ENCODE assay signal across 19 cellular contexts in genomic region chr3:148089171-148089570, GRCh38.
A peak's percentile ranks its signal among the peaks of the same experiment; 100 is the strongest.
DNase-seq lines count a peak whose midpoint lies in the region; ATAC-seq and TF ChIP-seq lines count a peak whose summit lies in the region.
"Had no signal": no experiment of that assay in that cellular context is flagged by ENCODE, and none has a peak within 500 bp of the region (broad histone marks: within the 10 kb centered on the region; RNA-seq: fewer than 3 reads in every experiment).

No MANE protein-coding gene starts in this region.

- intact Hi-C loops in vagina (cut with DNase I): no loop called here

- no peak overlapping the region for H3K27ac ChIP-seq in vagina
- H3K27ac ChIP-seq: BLaER1 had no signal

- H3K9me3 ChIP-seq in vagina: no peaks in the 10 kb centered on the region
- H3K9me3 ChIP-seq: BLaER1, Caco-2 had no signal

- H3K27me3 ChIP-seq in vagina: no peaks in the 10 kb centered on the region
- H3K27me3 ChIP-seq: BLaER1 had no signal

- no peak for ATAC-seq in HG02970 (IDR thresholded peaks at IDR 0.05; ENCODE audit: low FRiP score, unreplicated experiment)
- ATAC-seq: PC-3 had no signal

- H3K36me3 ChIP-seq in vagina: no peaks in the 10 kb centered on the region
- H3K36me3 ChIP-seq: BLaER1 had no signal

- TF ChIP-seq CTCF in choroid plexus epithelial cell (conservative IDR thresholded peaks at IDR 0.05; ENCODE audit: low read depth, low read length) (no peak), vagina (IDR thresholded peaks at IDR 0.05) (no peak)

- no peak for TF ChIP-seq POLR2A in vagina (IDR thresholded peaks at IDR 0.05)

- no peaks in the 10 kb centered on the region for H3K4me1 ChIP-seq in vagina
- H3K4me1 ChIP-seq: BLaER1, Caco-2 had no signal

- DNase-seq in GM03348 (ENCODE audit: low spot score) (peak; percentile 3), OCI-M1 (lab: John Stamatoyannopoulos, UW) (peak; percentile 20), choroid plexus epithelial cell (ENCODE audit: low read depth) (peak; percentile 56), glomerular visceral epithelial cell (ENCODE audit: extremely low spot score) (no peak), vagina (ENCODE audit: extremely low spot score in 2 of 2) (no peak), NCI-H510A treated with DMSO at 0.1 percent for 48 hours (lab: John Stamatoyannopoulos, UW) (no peak)
- DNase-seq: ACHN; Caco-2; CD4-positive, alpha-beta memory T cell; GDM1; H7; NCI-H1417; NCI-H1694 treated with DMSO at 0.1 percent for 48 hours; NCI-H2081 treated with DMSO at 0.1 percent for 48 hours; NCI-H2171 treated with DMSO at 0.1 percent for 48 hours; PC-3; Right ventricle myocardium superior had no signal

- H3K4me3 ChIP-seq in choroid plexus epithelial cell (ENCODE audit: low read depth, low read length) (no peak overlapping the region), vagina (no peak overlapping the region)
- H3K4me3 ChIP-seq: BLaER1 had no signal

Comparison
In these comparisons a context has a peak if more than half of its experiments do, and no peak if none do; other contexts are left out.
1. DNase-seq: peak in GM03348 (single experiment), OCI-M1 (single experiment) and choroid plexus epithelial cell (single experiment); none in glomerular visceral epithelial cell (single experiment), vagina (0 of 2) and NCI-H510A treated with DMSO at 0.1 percent for 48 hours (single experiment).